ENCODE assay signal across 8 cellular contexts in genomic region chr1:225848044-225848955, GRCh38. TPM values are rescaled to one million over a fixed set of nuclear protein-coding genes. Genes with fewer than 3 reads are reported as not detected.
DNase-seq lines count a peak whose midpoint lies in the region; ATAC-seq and TF ChIP-seq lines count a peak whose summit lies in the region.

No MANE protein-coding gene starts in this region.

- peak overlapping the region; percentile 67 for H3K27ac ChIP-seq in DND-41 (ENCODE audit: low read length)

- CTCF ChIA-PET in activated B cell treated with CpG ODN at 0.5 μM for 24 hours (lab: Charles Lee): interaction anchor here (0.8 to 1.6 kb wide), 2 partner anchors 34 to 71 kb away, joined by 3 to 4 read pairs; partner anchors contain the start of genes SRP9 and TMEM63A

- H3K4me3 ChIP-seq in DND-41 (ENCODE audit: low read depth in 1 of 2, low read length in 2 of 2): no peak overlapping the region

- H3K36me3 ChIP-seq in DND-41 (ENCODE audit: insufficient read depth, low read length): peaks cover 12% of the 10 kb centered on the region

- H3K27me3 Mint-ChIP-seq in activated B cell treated with CpG ODN at 0.5 μM for 24 hours (no peaks in the 10 kb centered on the region), mesothelial cell of epicardium (ENCODE audit: low read depth) (no peaks in the 10 kb centered on the region)

- ATAC-seq in DND-41 (ENCODE audit: insufficient read depth, low read depth) (peak; percentile 76), GM19351 (IDR thresholded peaks at IDR 0.05; ENCODE audit: unreplicated experiment) (peak; percentile 79), HG03196 (IDR thresholded peaks at IDR 0.05; ENCODE audit: unreplicated experiment) (peak; percentile 51), activated B cell treated with CpG ODN at 0.5 μM for 24 hours (ENCODE audit: low read depth) (peak; percentile 86)

- H3K4me2 ChIP-seq in DND-41 (ENCODE audit: insufficient read depth, low read length): peak overlapping the region; percentile 12; the same call in 1 of the 2 replicates

- POLR2A ChIA-PET in activated B cell treated with CpG ODN at 0.5 μM for 24 hours (lab: Charles Lee): interaction anchor here (0.6 to 3.9 kb wide), 7 partner anchors 11 to 214 kb away, joined by 3 to 37 read pairs (median 7); partner anchors contain the start of genes H3-3A, PYCR2, SRP9 and TMEM63A

- no peaks in the 10 kb centered on the region for H3K79me2 ChIP-seq in DND-41 (ENCODE audit: insufficient read depth, low read length)

- no peaks in the 10 kb centered on the region for H3K27me3 ChIP-seq in DND-41 (ENCODE audit: insufficient read depth, low read length, poor library complexity)

- H3K4me3 Mint-ChIP-seq in activated B cell treated with CpG ODN at 0.5 μM for 24 hours (peak overlapping the region; percentile 71), mesothelial cell of epicardium (no peak overlapping the region)

- H3K27ac Mint-ChIP-seq in activated B cell treated with CpG ODN at 0.5 μM for 24 hours (peak overlapping the region; percentile 94), mesothelial cell of epicardium (peak overlapping the region; percentile 16)

- H2AFZ ChIP-seq in DND-41 (ENCODE audit: low read depth, low read length): peak overlapping the region; percentile 26; the same call in 1 of the 2 replicates

- peaks cover 20% of the 10 kb centered on the region for H3K4me1 ChIP-seq in DND-41 (ENCODE audit: insufficient read depth, low read length)

- peaks cover 69% of the 10 kb centered on the region for H3K4me1 Mint-ChIP-seq in activated B cell treated with CpG ODN at 0.5 μM for 24 hours
- H3K4me1 Mint-ChIP-seq in mesothelial cell of epicardium: peaks cover 14% of the 10 kb centered on the region

- H3K36me3 Mint-ChIP-seq in activated B cell treated with CpG ODN at 0.5 μM for 24 hours (ENCODE audit: low read depth): peaks cover 42% of the 10 kb centered on the region
- peaks cover 31% of the 10 kb centered on the region for H3K36me3 Mint-ChIP-seq in mesothelial cell of epicardium

- DNase-seq in DND-41 (peak; percentile 58), activated B cell treated with CpG ODN at 0.5 μM for 24 hours (peak; percentile 40), mesothelial cell of epicardium (ENCODE audit: low spot score in 2 of 2, unreplicated experiment in 2 of 2) (no peak), cerebellar cortex (ENCODE audit: low spot score) (no peak), SW480 (ENCODE audit: low spot score) (no peak), NK-92 (lab: John Stamatoyannopoulos, UW; ENCODE audit: unreplicated experiment) (no peak)

- intact Hi-C loops in activated B cell treated with CpG ODN at 0.5 μM for 24 hours (cut with micrococcal nuclease): loop anchor here (1.0 to 5.0 kb wide), 8 partner anchors 34 to 373 kb away; partner anchors contain the start of genes ENAH, EPHX1, SRP9 and TMEM63A

- TF ChIP-seq CTCF in DND-41 (IDR thresholded peaks at IDR 0.05; ENCODE audit: borderline replicate concordance, extremely low read depth, low read length, poor library complexity, severe bottlenecking) (no peak), activated B cell treated with CpG ODN at 0.5 μM for 24 hours (IDR thresholded peaks at IDR 0.05) (no peak), mesothelial cell of epicardium (IDR thresholded peaks at IDR 0.05; ENCODE audit: unreplicated experiment) (no peak)

- no peaks in the 10 kb centered on the region for H3K9me3 Mint-ChIP-seq in activated B cell treated with CpG ODN at 0.5 μM for 24 hours
- no peaks in the 10 kb centered on the region for H3K9me3 Mint-ChIP-seq in mesothelial cell of epicardium

- 0 out of 2 replicates have a peak, but pooled peaks cover 2% of the 10 kb centered on the region for H4K20me1 ChIP-seq in DND-41 (ENCODE audit: insufficient read depth, low read length)

- 0 out of 2 replicates have a peak overlapping the region, but pooled peaks have one; percentile 14 for H3K9ac ChIP-seq in DND-41 (ENCODE audit: low read depth, low read length)

- H3K9me3 ChIP-seq in DND-41 (ENCODE audit: insufficient read depth, low read length, severe bottlenecking): no peaks in the 10 kb centered on the region

RNA-seq across cellular contexts. Expression of gene TMEM63A, which starts 33.9 kb away (rescaled TPM):
- total RNA-seq in activated B cell treated with CpG ODN at 0.5 μM for 24 hours: 54.8 and 74.5 TPM in 2 replicates
- 75.7 to 81.5 TPM (median 78.4 TPM) in 3 replicates for total RNA-seq in mesothelial cell of epicardium

RNA-seq across cellular contexts. Expression of gene EPHX1, which starts 38.4 kb away (rescaled TPM):
- total RNA-seq in activated B cell treated with CpG ODN at 0.5 μM for 24 hours: 0.93 and 1.2 TPM in 2 replicates
- 34.7 to 37.2 TPM (median 35.9 TPM) in 3 replicates for total RNA-seq in mesothelial cell of epicardium

RNA-seq across cellular contexts. Expression of gene LEFTY1, which starts 40.6 kb away (rescaled TPM):
- total RNA-seq in activated B cell treated with CpG ODN at 0.5 μM for 24 hours: not detected in 2 replicates
- total RNA-seq in mesothelial cell of epicardium: 1.6 to 1.7 TPM (median 1.6 TPM) in 3 replicates

Comparison
In these comparisons a context has a peak if more than half of its experiments do, and no peak if none do; other contexts are left out.
1. DNase-seq: peak in DND-41 (single experiment) and activated B cell treated with CpG ODN at 0.5 μM for 24 hours (single experiment); none in mesothelial cell of epicardium (0 of 2), cerebellar cortex (single experiment), SW480 (single experiment) and NK-92 (single experiment).
2. RNA of gene EPHX1, which starts 38.4 kb away (total RNA-seq): 34.7 to 37.2 TPM in mesothelial cell of epicardium; 0.93 to 1.2 TPM in activated B cell treated with CpG ODN at 0.5 μM for 24 hours; every median in the first group is over 10 times any median in the second.
3. Peak in every context shown above with its lines, with median percentiles within 50 percentile points of each other: ATAC-seq.